ENCODE assay signal across 8 cellular contexts in genomic region chr19:42596391-42597071, GRCh38.
DNase-seq lines count a peak whose midpoint lies in the region; ATAC-seq and TF ChIP-seq lines count a peak whose summit lies in the region.

No MANE protein-coding gene starts in this region.

- H3K27ac ChIP-seq in OCI-LY3 (ENCODE audit: low read length) = no peak overlapping the region
- H3K27ac ChIP-seq in iPS DF 6.9 (ENCODE audit: low read length) = no peak overlapping the region

- no peaks in the 10 kb centered on the region for H3K36me3 ChIP-seq in OCI-LY3 (replicated peaks; ENCODE audit: low read depth, low read length)
- no peaks in the 10 kb centered on the region for H3K36me3 ChIP-seq in iPS DF 6.9 (ENCODE audit: control insufficient read depth, insufficient read depth, low read length)

- TF ChIP-seq CTCF in OCI-LY3 (IDR thresholded peaks at IDR 0.05; ENCODE audit: low read depth, low read length) = peak; percentile 92

- H3K4me1 ChIP-seq in OCI-LY3 (ENCODE audit: low read length) (no peaks in the 10 kb centered on the region), iPS DF 6.9 (ENCODE audit: control insufficient read depth, insufficient read depth, low read length) (no peaks in the 10 kb centered on the region)

- H3K9me3 ChIP-seq in OCI-LY3 (ENCODE audit: insufficient read depth, low read length) (no peaks in the 10 kb centered on the region), iPS DF 6.9 (ENCODE audit: control insufficient read depth, insufficient read depth, low read length) (no peaks in the 10 kb centered on the region)

- no peak overlapping the region for H3K9ac ChIP-seq in OCI-LY3 (ENCODE audit: low read length)

- peaks cover 30% of the 10 kb centered on the region for H3K27me3 ChIP-seq in OCI-LY3 (ENCODE audit: low read depth, low read length)
- H3K27me3 ChIP-seq in iPS DF 6.9 (ENCODE audit: control insufficient read depth, insufficient read depth, low read length) = no peaks in the 10 kb centered on the region

- H4K20me1 ChIP-seq in OCI-LY3 (ENCODE audit: insufficient read depth, low read length) = peaks cover 3% of the 10 kb centered on the region; the same call in 1 of the 2 replicates

- H3K4me2 ChIP-seq in OCI-LY3 (ENCODE audit: low read length) = no peak overlapping the region

- H3K79me2 ChIP-seq in OCI-LY3 (ENCODE audit: low read length) = no peaks in the 10 kb centered on the region

- no peak overlapping the region for H2AFZ ChIP-seq in OCI-LY3 (ENCODE audit: low read depth, low read length)

- H3K4me3 ChIP-seq in OCI-LY3 (ENCODE audit: low read length) (no peak overlapping the region), iPS DF 6.9 (ENCODE audit: low read length) (no peak overlapping the region)

- DNase-seq in SHP77 (lab: John Stamatoyannopoulos, UW) (peak; percentile 3 to 14), SHP77 treated with DMSO at 0.1 percent for 48 hours (lab: John Stamatoyannopoulos, UW) (no peak), iPS DF 6.9 (ENCODE audit: low read depth, low spot score) (peak; percentile 16), SKM-1 treated with dmso at 0.1 percent for 144 hours (lab: John Stamatoyannopoulos, UW; ENCODE audit: unreplicated experiment) (no peak)
- DNase-seq in activated naive CD4-positive, alpha-beta T cell treated with anti-CD3 and anti-CD28 coated beads, Interleukin-2, amount 50 U/mL, for 16 hours = peak; percentile 29
- DNase-seq in stimulated activated CD4-positive, alpha-beta T cell treated with anti-CD3 and anti-CD28 coated beads, Interleukin-1b, Interleukin-23, amount 100 ng/mL, for 48 hours = peak; percentile 19

- ATAC-seq in HG03196 (IDR thresholded peaks at IDR 0.05; ENCODE audit: unreplicated experiment) = no peak

- no CpG with 5 or more reads among the region's 16 CpGs for WGBS in iPS DF 6.9 (ENCODE audit: insufficient coverage, insufficient read length)

Comparison
In these comparisons a context has a peak if more than half of its experiments do, and no peak if none do; other contexts are left out.
1. DNase-seq: peak in SHP77 (2 of 2), activated naive CD4-positive, alpha-beta T cell treated with anti-CD3 and anti-CD28 coated beads, Interleukin-2, amount 50 U/mL, for 16 hours (single experiment), iPS DF 6.9 (single experiment) and stimulated activated CD4-positive, alpha-beta T cell treated with anti-CD3 and anti-CD28 coated beads, Interleukin-1b, Interleukin-23, amount 100 ng/mL, for 48 hours (single experiment); none in SHP77 treated with DMSO at 0.1 percent for 48 hours (single experiment) and SKM-1 treated with dmso at 0.1 percent for 144 hours (single experiment).